ENCODE assay signal across 13 cellular contexts in genomic region chr20:34621383-34622367, GRCh38. TPM values are rescaled to one million over a fixed set of nuclear protein-coding genes. Genes with fewer than 3 reads are reported as not detected.
A peak's percentile ranks its signal among the peaks of the same experiment; 100 is the strongest.
DNase-seq lines count a peak whose midpoint lies in the region; ATAC-seq and TF ChIP-seq lines count a peak whose summit lies in the region.
"Had no signal": no experiment of that assay in that cellular context is flagged by ENCODE, and none has a peak within 500 bp of the region (broad histone marks: within the 10 kb centered on the region; RNA-seq: fewer than 3 reads in every experiment).

No MANE protein-coding gene starts in this region.

- H3K36me3 ChIP-seq in endodermal cell (ENCODE audit: control insufficient read depth, insufficient read depth, low read length) (peaks cover 10% of the 10 kb centered on the region), neutrophil (no peaks in the 10 kb centered on the region)

- H3K27ac ChIP-seq in endodermal cell (ENCODE audit: low read depth, low read length) (no peak overlapping the region), neutrophil (peak overlapping the region; percentile 83), coronary artery (no peak overlapping the region)
- H3K27ac ChIP-seq: SK-N-MC had no signal

- DNase-seq in NCI-H2081 (lab: John Stamatoyannopoulos, UW) (peak; percentile 14 to 40), NCI-H2081 treated with DMSO at 0.1 percent for 48 hours (lab: John Stamatoyannopoulos, UW) (no peak), NCI-H69 (lab: John Stamatoyannopoulos, UW) (peak; percentile 75), endodermal cell (peak; percentile 17), coronary artery (ENCODE audit: low spot score) (no peak), NCI-H524 treated with DMSO at 0.1 percent for 48 hours (lab: John Stamatoyannopoulos, UW) (no peak)
- DNase-seq: activated CD4-positive, alpha-beta T cell treated with anti-CD3 and anti-CD28 coated beads for 48 hours; hypothalamus; mesendoderm; NCI-H524 had no signal

- no peaks in the 10 kb centered on the region for H3K27me3 ChIP-seq in endodermal cell (ENCODE audit: control insufficient read depth, insufficient read depth, low read length, poor library complexity, severe bottlenecking)
- H3K27me3 ChIP-seq in neutrophil = no peaks in the 10 kb centered on the region

- H3K27me3 Mint-ChIP-seq in endodermal cell (ENCODE audit: insufficient read depth) = no peaks in the 10 kb centered on the region

- ATAC-seq in GM19351 (IDR thresholded peaks at IDR 0.05; ENCODE audit: unreplicated experiment) = no peak

- H3K4me3 ChIP-seq in endodermal cell (ENCODE audit: low read length) (no peak overlapping the region), neutrophil (ENCODE audit: low read depth in 1 of 2, low read length in 1 of 2) (no peak overlapping the region), coronary artery (no peak overlapping the region)
- H3K4me3 ChIP-seq: SK-N-MC had no signal

- no peak for TF ChIP-seq CTCF in endodermal cell (conservative IDR thresholded peaks at IDR 0.05)
- no peak for TF ChIP-seq CTCF in neutrophil (IDR thresholded peaks at IDR 0.05)
- TF ChIP-seq CTCF in coronary artery (IDR thresholded peaks at IDR 0.05) = no peak

- 94 to 99% methylated on average over 13 of the region's 13 CpGs for WGBS in endodermal cell (ENCODE audit: insufficient coverage in 1 of 2, insufficient read length in 1 of 2), 2 experiments

- H3K4me1 ChIP-seq in endodermal cell (ENCODE audit: control insufficient read depth, insufficient read depth, low read length) = no peaks in the 10 kb centered on the region
- H3K4me1 ChIP-seq in neutrophil (ENCODE audit: control insufficient read depth in 1 of 2, insufficient read depth in 1 of 2, low read depth in 1 of 2, low read length in 1 of 2) = peaks cover 51 to 53% of the 10 kb centered on the region in 2 experiments

- peaks cover 5% of the 10 kb centered on the region for H3K4me1 Mint-ChIP-seq in endodermal cell

- H3K9ac ChIP-seq in endodermal cell (ENCODE audit: extremely low read depth, low read length, poor library complexity, severe bottlenecking) = no peak overlapping the region

- H3K4me3 Mint-ChIP-seq in endodermal cell = no peak overlapping the region

- H3K9me3 Mint-ChIP-seq in endodermal cell = peaks cover 12% of the 10 kb centered on the region

- H3K36me3 Mint-ChIP-seq in endodermal cell (ENCODE audit: low read depth) = peaks cover 46% of the 10 kb centered on the region

- H3K9me3 ChIP-seq in endodermal cell (ENCODE audit: control insufficient read depth, low read length) (peaks cover 12% of the 10 kb centered on the region), neutrophil (no peaks in the 10 kb centered on the region)

- H3K27ac Mint-ChIP-seq in endodermal cell = no peak overlapping the region

RNA-seq across cellular contexts. Expression of gene PIGU, which starts 55.2 kb away (rescaled TPM):
- 10 to 100 TPM; 35.8 to 41.2 TPM for total RNA-seq in endodermal cell
- polyA plus RNA-seq in endodermal cell (2013, experiment 1 of 2) = 63.0 TPM
- polyA plus RNA-seq in endodermal cell (2013, experiment 2 of 2) = 54.4 TPM

Comparison
In these comparisons a context has a peak if more than half of its experiments do, and no peak if none do; other contexts are left out.
1. DNase-seq: peak in NCI-H2081 (2 of 2), NCI-H69 (single experiment) and endodermal cell (single experiment); none in NCI-H2081 treated with DMSO at 0.1 percent for 48 hours (single experiment), coronary artery (single experiment) and NCI-H524 treated with DMSO at 0.1 percent for 48 hours (single experiment).